27 cellular contexts compared by ENCODE assay signal in the genomic region with DNA sequence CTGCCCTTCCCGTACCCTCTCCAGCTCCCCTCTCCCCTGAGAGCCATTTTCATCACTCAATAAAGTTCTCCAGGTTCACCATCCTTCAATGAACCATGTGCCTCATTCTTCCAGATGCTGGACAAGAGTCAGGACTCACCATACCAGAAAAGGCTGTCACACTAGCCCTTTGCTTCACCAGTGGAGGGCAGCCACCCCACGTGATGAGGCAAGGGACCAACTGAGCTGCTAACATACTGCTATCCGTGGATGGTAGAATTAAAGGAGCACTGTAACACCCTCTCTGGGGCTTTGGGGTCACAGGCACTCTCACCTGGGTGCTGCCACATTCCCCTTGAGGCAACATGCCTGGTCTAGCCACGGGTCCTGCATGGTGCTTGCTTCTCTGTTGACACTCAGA. TPM values are rescaled to one million over a fixed set of nuclear protein-coding genes. Genes with fewer than 3 reads are reported as not detected.
"Had no signal": no experiment of that assay in that cellular context is flagged by ENCODE, and none has a peak within 500 bp of the region (broad histone marks: within the 10 kb centered on the region; RNA-seq: fewer than 3 reads in every experiment).

No MANE protein-coding gene starts in this region.

- H3K27ac ChIP-seq: brain microvascular endothelial cell, cardiac muscle cell, SJSA1 had no signal

- H3K4me3 ChIP-seq: cardiac muscle cell, SJSA1 had no signal

- DNase-seq: activated B cell treated with CpG ODN at 0.5 μM for 24 hours; activated CD4-positive, alpha-beta memory T cell treated with anti-CD3 and anti-CD28 coated beads for 36 hours; activated CD4-positive, alpha-beta T cell treated with anti-CD3 and anti-CD28 coated beads for 1 hour; activated CD4-positive, alpha-beta T cell treated with anti-CD3 and anti-CD28 coated beads, Interleukin-2, amount 10 ng/mL, durations not matched to agents 7 days and 5 days; activated CD8-positive, alpha-beta memory T cell treated with anti-CD3 and anti-CD28 coated beads for 24 hours; activated gamma-delta T cell; activated naive CD4-positive, alpha-beta T cell treated with anti-CD3 and anti-CD28 coated beads for 36 hours; activated T-cell treated with anti-CD3 and anti-CD28 coated beads for 4 hours; activated T-cell treated with anti-CD3 and anti-CD28 coated beads, Interleukin-2, amount 50 U/mL, for 48 hours; amygdala; brain microvascular endothelial cell; Karpas-422; MM.1S; NCI-H1105; NCI-H1436; NCI-H187; NCI-H2081 treated with DMSO at 0.1 percent for 48 hours; NCI-H2171; NCI-H2227 treated with DMSO at 0.1 percent for 48 hours; NCI-H446 treated with DMSO at 0.1 percent for 48 hours; NCI-H526 treated with DMSO at 0.1 percent for 48 hours; PC-3; SHP77 had no signal

- H3K27me3 ChIP-seq: brain microvascular endothelial cell, cardiac muscle cell, SJSA1 had no signal

- FAIRE-seq: RCC 7860 had no signal

- H3K4me1 ChIP-seq: SJSA1 had no signal

- ATAC-seq: activated T-helper 17 cell treated with anti-CD3 and anti-CD28 coated beads, Interleukin-2, amount 50 U/mL, for 72 hours; PC-3 had no signal

- H3K9me3 ChIP-seq: SJSA1 had no signal

- H3K36me3 ChIP-seq: brain microvascular endothelial cell, cardiac muscle cell, SJSA1 had no signal

RNA-seq across cellular contexts. Expression of a gene that starts 13.1 kb away (rescaled TPM):
- total RNA-seq: activated B cell treated with CpG ODN at 0.5 μM for 24 hours; activated CD4-positive, alpha-beta memory T cell treated with anti-CD3 and anti-CD28 coated beads for 36 hours; activated CD4-positive, alpha-beta T cell treated with anti-CD3 and anti-CD28 coated beads, Interleukin-2, amount 10 ng/mL, durations not matched to agents 7 days and 5 days; activated naive CD4-positive, alpha-beta T cell treated with anti-CD3 and anti-CD28 coated beads for 36 hours; activated T-helper 17 cell treated with anti-CD3 and anti-CD28 coated beads, Interleukin-2, amount 50 U/mL, for 72 hours; cardiac muscle cell; PC-3; SJSA1 had no signal
- polyA plus RNA-seq: cardiac muscle cell had no signal

RNA-seq across cellular contexts. Expression of a gene that starts 20.4 kb away (rescaled TPM):
- total RNA-seq: activated B cell treated with CpG ODN at 0.5 μM for 24 hours; activated CD4-positive, alpha-beta memory T cell treated with anti-CD3 and anti-CD28 coated beads for 36 hours; activated CD4-positive, alpha-beta T cell treated with anti-CD3 and anti-CD28 coated beads, Interleukin-2, amount 10 ng/mL, durations not matched to agents 7 days and 5 days; activated naive CD4-positive, alpha-beta T cell treated with anti-CD3 and anti-CD28 coated beads for 36 hours; activated T-helper 17 cell treated with anti-CD3 and anti-CD28 coated beads, Interleukin-2, amount 50 U/mL, for 72 hours; cardiac muscle cell; PC-3; SJSA1 had no signal
- polyA plus RNA-seq: cardiac muscle cell had no signal

RNA-seq across cellular contexts. Expression of a gene that starts 34.9 kb away (rescaled TPM):
- total RNA-seq: activated B cell treated with CpG ODN at 0.5 μM for 24 hours; activated CD4-positive, alpha-beta memory T cell treated with anti-CD3 and anti-CD28 coated beads for 36 hours; activated CD4-positive, alpha-beta T cell treated with anti-CD3 and anti-CD28 coated beads, Interleukin-2, amount 10 ng/mL, durations not matched to agents 7 days and 5 days; activated naive CD4-positive, alpha-beta T cell treated with anti-CD3 and anti-CD28 coated beads for 36 hours; activated T-helper 17 cell treated with anti-CD3 and anti-CD28 coated beads, Interleukin-2, amount 50 U/mL, for 72 hours; cardiac muscle cell; PC-3; SJSA1 had no signal
- polyA plus RNA-seq: cardiac muscle cell had no signal

RNA-seq across cellular contexts. Expression of a gene that starts 45.1 kb away (rescaled TPM):
- total RNA-seq: activated B cell treated with CpG ODN at 0.5 μM for 24 hours; activated CD4-positive, alpha-beta memory T cell treated with anti-CD3 and anti-CD28 coated beads for 36 hours; activated CD4-positive, alpha-beta T cell treated with anti-CD3 and anti-CD28 coated beads, Interleukin-2, amount 10 ng/mL, durations not matched to agents 7 days and 5 days; activated naive CD4-positive, alpha-beta T cell treated with anti-CD3 and anti-CD28 coated beads for 36 hours; activated T-helper 17 cell treated with anti-CD3 and anti-CD28 coated beads, Interleukin-2, amount 50 U/mL, for 72 hours; cardiac muscle cell; PC-3; SJSA1 had no signal
- polyA plus RNA-seq: cardiac muscle cell had no signal
